Comparison of ENCODE assay signal across 1 cellular context in genomic region chr6:154675602-154676088, GRCh38.
A peak's percentile ranks its signal among the peaks of the same experiment; 100 is the strongest.
TF ChIP-seq lines count a peak whose summit lies in the region.

No MANE protein-coding gene starts in this region.

TF ChIP-seq in HepG2, 621 proteins besides CTCF, POLR2A, EP300 and RAD21 (continued from another document and continues in another):
- TF ChIP-seq, protein P1, sequence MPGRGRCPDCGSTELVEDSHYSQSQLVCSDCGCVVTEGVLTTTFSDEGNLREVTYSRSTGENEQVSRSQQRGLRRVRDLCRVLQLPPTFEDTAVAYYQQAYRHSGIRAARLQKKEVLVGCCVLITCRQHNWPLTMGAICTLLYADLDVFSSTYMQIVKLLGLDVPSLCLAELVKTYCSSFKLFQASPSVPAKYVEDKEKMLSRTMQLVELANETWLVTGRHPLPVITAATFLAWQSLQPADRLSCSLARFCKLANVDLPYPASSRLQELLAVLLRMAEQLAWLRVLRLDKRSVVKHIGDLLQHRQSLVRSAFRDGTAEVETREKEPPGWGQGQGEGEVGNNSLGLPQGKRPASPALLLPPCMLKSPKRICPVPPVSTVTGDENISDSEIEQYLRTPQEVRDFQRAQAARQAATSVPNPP (CRISPR knock-in tag; IDR thresholded peaks at IDR 0.05): no peak
- peak; percentile 44; the same call in 1 of the 2 replicates for TF ChIP-seq HOXA5 (CRISPR knock-in tag; IDR thresholded peaks at IDR 0.05)
- no peak for TF ChIP-seq TRAFD1 (CRISPR knock-in tag; IDR thresholded peaks at IDR 0.05; ENCODE audit: borderline replicate concordance)
- TF ChIP-seq ZNF792 (CRISPR knock-in tag; IDR thresholded peaks at IDR 0.05): no peak; the same call in 1 of the 2 replicates
- TF ChIP-seq, protein P2, sequence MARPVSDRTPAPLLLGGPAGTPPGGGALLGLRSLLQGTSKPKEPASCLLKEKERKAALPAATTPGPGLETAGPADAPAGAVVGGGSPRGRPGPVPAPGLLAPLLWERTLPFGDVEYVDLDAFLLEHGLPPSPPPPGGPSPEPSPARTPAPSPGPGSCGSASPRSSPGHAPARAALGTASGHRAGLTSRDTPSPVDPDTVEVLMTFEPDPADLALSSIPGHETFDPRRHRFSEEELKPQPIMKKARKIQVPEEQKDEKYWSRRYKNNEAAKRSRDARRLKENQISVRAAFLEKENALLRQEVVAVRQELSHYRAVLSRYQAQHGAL (CRISPR knock-in tag; IDR thresholded peaks at IDR 0.05; ENCODE audit: not compliant biosample characterization): no peak
- TF ChIP-seq MAZ (IDR thresholded peaks at IDR 0.05; ENCODE audit: borderline replicate concordance, low read depth, low read length): no peak
- no peak for TF ChIP-seq MAZ (CRISPR knock-in tag; IDR thresholded peaks at IDR 0.05; ENCODE audit: low read depth)
- TF ChIP-seq, protein P3, sequence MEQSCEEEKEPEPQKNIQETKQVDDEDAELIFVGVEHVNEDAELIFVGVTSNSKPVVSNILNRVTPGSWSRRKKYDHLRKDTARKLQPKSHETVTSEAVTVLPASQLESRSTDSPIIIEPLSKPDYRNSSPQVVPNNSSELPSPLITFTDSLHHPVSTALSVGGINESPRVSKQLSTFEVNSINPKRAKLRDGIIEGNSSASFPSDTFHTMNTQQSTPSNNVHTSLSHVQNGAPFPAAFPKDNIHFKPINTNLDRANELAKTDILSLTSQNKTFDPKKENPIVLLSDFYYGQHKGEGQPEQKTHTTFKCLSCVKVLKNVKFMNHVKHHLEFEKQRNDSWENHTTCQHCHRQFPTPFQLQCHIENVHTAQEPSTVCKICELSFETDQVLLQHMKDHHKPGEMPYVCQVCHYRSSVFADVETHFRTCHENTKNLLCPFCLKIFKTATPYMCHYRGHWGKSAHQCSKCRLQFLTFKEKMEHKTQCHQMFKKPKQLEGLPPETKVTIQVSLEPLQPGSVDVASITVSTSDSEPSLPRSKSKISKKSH (CRISPR knock-in tag; IDR thresholded peaks at IDR 0.05; ENCODE audit: borderline replicate concordance): no peak
- TF ChIP-seq PITX1 (CRISPR knock-in tag; IDR thresholded peaks at IDR 0.05): no peak
- no peak for TF ChIP-seq SRSF9 (IDR thresholded peaks at IDR 0.05; ENCODE audit: borderline replicate concordance, insufficient read depth, low read depth, low read length, poor library complexity, severe bottlenecking)
- TF ChIP-seq ZBTB26 (CRISPR knock-in tag; IDR thresholded peaks at IDR 0.05; ENCODE audit: borderline replicate concordance): no peak
- TF ChIP-seq ZNF256 (CRISPR knock-in tag; conservative IDR thresholded peaks at IDR 0.05): no peak
- TF ChIP-seq, protein P4, sequence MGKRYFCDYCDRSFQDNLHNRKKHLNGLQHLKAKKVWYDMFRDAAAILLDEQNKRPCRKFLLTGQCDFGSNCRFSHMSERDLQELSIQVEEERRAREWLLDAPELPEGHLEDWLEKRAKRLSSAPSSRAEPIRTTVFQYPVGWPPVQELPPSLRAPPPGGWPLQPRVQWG (CRISPR knock-in tag; IDR thresholded peaks at IDR 0.05; ENCODE audit: borderline replicate concordance, low read depth): no peak
- TF ChIP-seq NAIF1 (CRISPR knock-in tag; IDR thresholded peaks at IDR 0.05; ENCODE audit: borderline replicate concordance): no peak
- TF ChIP-seq HOXA7 (CRISPR knock-in tag; IDR thresholded peaks at IDR 0.05): no peak
- no peak for TF ChIP-seq DNMT1 (CRISPR knock-in tag; IDR thresholded peaks at IDR 0.05)
- no peak for TF ChIP-seq HIVEP1 (CRISPR knock-in tag; IDR thresholded peaks at IDR 0.05)
- no peak for TF ChIP-seq ZNF460 (CRISPR knock-in tag; IDR thresholded peaks at IDR 0.05; ENCODE audit: borderline replicate concordance)
- peak; percentile 64; the same call in 1 of the 2 replicates for TF ChIP-seq ZNF652 (CRISPR knock-in tag; IDR thresholded peaks at IDR 0.05; ENCODE audit: borderline replicate concordance, low read depth)
- TF ChIP-seq MIER2 (CRISPR knock-in tag; IDR thresholded peaks at IDR 0.05): peak; percentile 87
- TF ChIP-seq ERF (CRISPR knock-in tag; IDR thresholded peaks at IDR 0.05): peak; percentile 88; the same call in 1 of the 2 replicates
- TF ChIP-seq TOE1 (CRISPR knock-in tag; IDR thresholded peaks at IDR 0.05): peak; percentile 93; the same call in 1 of the 2 replicates
- no peak for TF ChIP-seq ZNF709 (CRISPR knock-in tag; IDR thresholded peaks at IDR 0.05)
- TF ChIP-seq NFIB (CRISPR knock-in tag; IDR thresholded peaks at IDR 0.05; ENCODE audit: borderline replicate concordance): no peak
- TF ChIP-seq TSC22D2 (CRISPR knock-in tag; IDR thresholded peaks at IDR 0.05; ENCODE audit: borderline replicate concordance): 0 out of 2 replicates have a peak, but pooled peaks have one; percentile 68
- TF ChIP-seq ZNF530 (CRISPR knock-in tag; IDR thresholded peaks at IDR 0.05; ENCODE audit: low read depth): no peak
- peak; percentile 47; the same call in 1 of the 2 replicates for TF ChIP-seq BCL3 (CRISPR knock-in tag; IDR thresholded peaks at IDR 0.05)
- no peak; the same call in 1 of the 2 replicates for TF ChIP-seq NR2F2 (IDR thresholded peaks at IDR 0.05; ENCODE audit: borderline replicate concordance, low read depth)
- TF ChIP-seq THYN1 (CRISPR knock-in tag; IDR thresholded peaks at IDR 0.05; ENCODE audit: borderline replicate concordance, low read depth): no peak
- no peak for TF ChIP-seq FOXP1 (IDR thresholded peaks at IDR 0.05)
- TF ChIP-seq FOXP1 (CRISPR knock-in tag; IDR thresholded peaks at IDR 0.05): no peak
- TF ChIP-seq ZEB1 (IDR thresholded peaks at IDR 0.05; ENCODE audit: insufficient replicate concordance, low read depth): no peak
- no peak for TF ChIP-seq IRX3 (CRISPR knock-in tag; IDR thresholded peaks at IDR 0.05; ENCODE audit: borderline replicate concordance, low read depth)
- TF ChIP-seq, protein P5, sequence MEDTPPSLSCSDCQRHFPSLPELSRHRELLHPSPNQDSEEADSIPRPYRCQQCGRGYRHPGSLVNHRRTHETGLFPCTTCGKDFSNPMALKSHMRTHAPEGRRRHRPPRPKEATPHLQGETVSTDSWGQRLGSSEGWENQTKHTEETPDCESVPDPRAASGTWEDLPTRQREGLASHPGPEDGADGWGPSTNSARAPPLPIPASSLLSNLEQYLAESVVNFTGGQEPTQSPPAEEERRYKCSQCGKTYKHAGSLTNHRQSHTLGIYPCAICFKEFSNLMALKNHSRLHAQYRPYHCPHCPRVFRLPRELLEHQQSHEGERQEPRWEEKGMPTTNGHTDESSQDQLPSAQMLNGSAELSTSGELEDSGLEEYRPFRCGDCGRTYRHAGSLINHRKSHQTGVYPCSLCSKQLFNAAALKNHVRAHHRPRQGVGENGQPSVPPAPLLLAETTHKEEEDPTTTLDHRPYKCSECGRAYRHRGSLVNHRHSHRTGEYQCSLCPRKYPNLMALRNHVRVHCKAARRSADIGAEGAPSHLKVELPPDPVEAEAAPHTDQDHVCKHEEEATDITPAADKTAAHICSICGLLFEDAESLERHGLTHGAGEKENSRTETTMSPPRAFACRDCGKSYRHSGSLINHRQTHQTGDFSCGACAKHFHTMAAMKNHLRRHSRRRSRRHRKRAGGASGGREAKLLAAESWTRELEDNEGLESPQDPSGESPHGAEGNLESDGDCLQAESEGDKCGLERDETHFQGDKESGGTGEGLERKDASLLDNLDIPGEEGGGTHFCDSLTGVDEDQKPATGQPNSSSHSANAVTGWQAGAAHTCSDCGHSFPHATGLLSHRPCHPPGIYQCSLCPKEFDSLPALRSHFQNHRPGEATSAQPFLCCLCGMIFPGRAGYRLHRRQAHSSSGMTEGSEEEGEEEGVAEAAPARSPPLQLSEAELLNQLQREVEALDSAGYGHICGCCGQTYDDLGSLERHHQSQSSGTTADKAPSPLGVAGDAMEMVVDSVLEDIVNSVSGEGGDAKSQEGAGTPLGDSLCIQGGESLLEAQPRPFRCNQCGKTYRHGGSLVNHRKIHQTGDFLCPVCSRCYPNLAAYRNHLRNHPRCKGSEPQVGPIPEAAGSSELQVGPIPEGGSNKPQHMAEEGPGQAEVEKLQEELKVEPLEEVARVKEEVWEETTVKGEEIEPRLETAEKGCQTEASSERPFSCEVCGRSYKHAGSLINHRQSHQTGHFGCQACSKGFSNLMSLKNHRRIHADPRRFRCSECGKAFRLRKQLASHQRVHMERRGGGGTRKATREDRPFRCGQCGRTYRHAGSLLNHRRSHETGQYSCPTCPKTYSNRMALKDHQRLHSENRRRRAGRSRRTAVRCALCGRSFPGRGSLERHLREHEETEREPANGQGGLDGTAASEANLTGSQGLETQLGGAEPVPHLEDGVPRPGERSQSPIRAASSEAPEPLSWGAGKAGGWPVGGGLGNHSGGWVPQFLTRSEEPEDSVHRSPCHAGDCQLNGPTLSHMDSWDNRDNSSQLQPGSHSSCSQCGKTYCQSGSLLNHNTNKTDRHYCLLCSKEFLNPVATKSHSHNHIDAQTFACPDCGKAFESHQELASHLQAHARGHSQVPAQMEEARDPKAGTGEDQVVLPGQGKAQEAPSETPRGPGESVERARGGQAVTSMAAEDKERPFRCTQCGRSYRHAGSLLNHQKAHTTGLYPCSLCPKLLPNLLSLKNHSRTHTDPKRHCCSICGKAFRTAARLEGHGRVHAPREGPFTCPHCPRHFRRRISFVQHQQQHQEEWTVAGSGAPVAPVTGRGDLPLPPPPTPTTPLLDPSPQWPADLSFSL (CRISPR knock-in tag; IDR thresholded peaks at IDR 0.05): no peak
- no peak; the same call in 1 of the 2 replicates for TF ChIP-seq NFIC (IDR thresholded peaks at IDR 0.05; ENCODE audit: low read length)
- TF ChIP-seq ZFP36L1 (CRISPR knock-in tag; IDR thresholded peaks at IDR 0.05): no peak
- TF ChIP-seq MED8 (CRISPR knock-in tag; IDR thresholded peaks at IDR 0.05; ENCODE audit: insufficient replicate concordance): no peak
- TF ChIP-seq SP1 (IDR thresholded peaks at IDR 0.05): no peak
- 0 out of 2 replicates have a peak, but pooled peaks have one; percentile 45 for TF ChIP-seq SP1 (CRISPR knock-in tag; IDR thresholded peaks at IDR 0.05)
- peak; percentile 56 for TF ChIP-seq HDAC2 (CRISPR knock-in tag; IDR thresholded peaks at IDR 0.05)
- no peak for TF ChIP-seq RFXAP (CRISPR knock-in tag; IDR thresholded peaks at IDR 0.05; ENCODE audit: borderline replicate concordance)
- TF ChIP-seq CREM (IDR thresholded peaks at IDR 0.05): no peak
- TF ChIP-seq CREM (CRISPR knock-in tag; IDR thresholded peaks at IDR 0.05): no peak
- TF ChIP-seq LCORL (IDR thresholded peaks at IDR 0.05): no peak
- no peak for TF ChIP-seq LCORL (CRISPR knock-in tag; IDR thresholded peaks at IDR 0.05)
- TF ChIP-seq NFKBIZ (CRISPR knock-in tag; IDR thresholded peaks at IDR 0.05): no peak
- TF ChIP-seq ZIK1 (CRISPR knock-in tag; IDR thresholded peaks at IDR 0.05; ENCODE audit: borderline replicate concordance, low read depth): no peak
- TF ChIP-seq ZFP41 (CRISPR knock-in tag; IDR thresholded peaks at IDR 0.05; ENCODE audit: borderline replicate concordance): no peak
- TF ChIP-seq HOXA3 (CRISPR knock-in tag; IDR thresholded peaks at IDR 0.05): no peak
- TF ChIP-seq HDAC6 (IDR thresholded peaks at IDR 0.05; ENCODE audit: low read depth, low read length): no peak
- no peak for TF ChIP-seq KDM1A (CRISPR knock-in tag; IDR thresholded peaks at IDR 0.05)
- no peak for TF ChIP-seq XBP1 (CRISPR knock-in tag; IDR thresholded peaks at IDR 0.05)
- no peak for TF ChIP-seq ATF7-NPFF (CRISPR knock-in tag; IDR thresholded peaks at IDR 0.05; ENCODE audit: low read depth)
- TF ChIP-seq, protein P6, sequence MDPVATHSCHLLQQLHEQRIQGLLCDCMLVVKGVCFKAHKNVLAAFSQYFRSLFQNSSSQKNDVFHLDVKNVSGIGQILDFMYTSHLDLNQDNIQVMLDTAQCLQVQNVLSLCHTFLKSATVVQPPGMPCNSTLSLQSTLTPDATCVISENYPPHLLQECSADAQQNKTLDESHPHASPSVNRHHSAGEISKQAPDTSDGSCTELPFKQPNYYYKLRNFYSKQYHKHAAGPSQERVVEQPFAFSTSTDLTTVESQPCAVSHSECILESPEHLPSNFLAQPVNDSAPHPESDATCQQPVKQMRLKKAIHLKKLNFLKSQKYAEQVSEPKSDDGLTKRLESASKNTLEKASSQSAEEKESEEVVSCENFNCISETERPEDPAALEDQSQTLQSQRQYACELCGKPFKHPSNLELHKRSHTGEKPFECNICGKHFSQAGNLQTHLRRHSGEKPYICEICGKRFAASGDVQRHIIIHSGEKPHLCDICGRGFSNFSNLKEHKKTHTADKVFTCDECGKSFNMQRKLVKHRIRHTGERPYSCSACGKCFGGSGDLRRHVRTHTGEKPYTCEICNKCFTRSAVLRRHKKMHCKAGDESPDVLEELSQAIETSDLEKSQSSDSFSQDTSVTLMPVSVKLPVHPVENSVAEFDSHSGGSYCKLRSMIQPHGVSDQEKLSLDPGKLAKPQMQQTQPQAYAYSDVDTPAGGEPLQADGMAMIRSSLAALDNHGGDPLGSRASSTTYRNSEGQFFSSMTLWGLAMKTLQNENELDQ (CRISPR knock-in tag; IDR thresholded peaks at IDR 0.05; ENCODE audit: borderline replicate concordance): no peak
